18 cellular contexts compared by ENCODE assay signal in genomic region chr2:10054424-10054823, GRCh38. TPM values are rescaled to one million over a fixed set of nuclear protein-coding genes. Genes with fewer than 3 reads are reported as not detected.
"Had no signal": no experiment of that assay in that cellular context is flagged by ENCODE, and none has a peak within 500 bp of the region (broad histone marks: within the 10 kb centered on the region; RNA-seq: fewer than 3 reads in every experiment).

No MANE protein-coding gene starts in this region.

- H3K27me3 ChIP-seq: cardiac muscle cell, colonic mucosa, esophagus squamous epithelium, pancreas, stomach, testis had no signal

- H3K4me3 ChIP-seq: cardiac muscle cell, colonic mucosa, esophagus squamous epithelium, lung, pancreas, stomach, testis had no signal

- H3K9me3 Mint-ChIP-seq: activated naive CD4-positive, alpha-beta T cell treated with anti-CD3 and anti-CD28 coated beads for 36 hours; activated naive CD8-positive, alpha-beta T cell treated with anti-CD3 and anti-CD28 coated beads, Interleukin-2, amount 50 U/mL, for 24 hours; mesothelial cell of epicardium; T-cell had no signal

- H3K4me3 Mint-ChIP-seq: activated naive CD4-positive, alpha-beta T cell treated with anti-CD3 and anti-CD28 coated beads for 36 hours; activated naive CD8-positive, alpha-beta T cell treated with anti-CD3 and anti-CD28 coated beads, Interleukin-2, amount 50 U/mL, for 24 hours; mesothelial cell of epicardium; T-cell had no signal

- H3K36me3 ChIP-seq: colonic mucosa had no signal

- H3K27ac ChIP-seq: cardiac muscle cell, colonic mucosa, esophagus squamous epithelium, testis had no signal

- H3K9me3 ChIP-seq: colonic mucosa, esophagus squamous epithelium, pancreas, stomach, testis had no signal

- DNase-seq: activated CD4-positive, alpha-beta T cell treated with anti-CD3 and anti-CD28 coated beads for 1 hour; activated CD4-positive, alpha-beta T cell treated with anti-CD3 and anti-CD28 coated beads, Interleukin-2, amount 50 U/mL, for 4 hours; activated naive CD4-positive, alpha-beta T cell treated with anti-CD3 and anti-CD28 coated beads for 36 hours; activated naive CD8-positive, alpha-beta T cell treated with anti-CD3 and anti-CD28 coated beads, Interleukin-2, amount 50 U/mL, for 24 hours; activated T-cell treated with anti-CD3 and anti-CD28 coated beads for 4 hours; colonic mucosa; esophagus squamous epithelium; hippocampal formation; stimulated activated CD4-positive, alpha-beta T cell treated with anti-CD3 and anti-CD28 coated beads, Interleukin-12 subunit alpha, Interleukin-12 subunit beta, amount 100 ng/mL, for 4 hours; stimulated activated CD4-positive, alpha-beta T cell treated with anti-CD3 and anti-CD28 coated beads, Interleukin-2, amount 100 ng/mL, for 24 hours; stomach; T-cell; T-helper 9 cell; testis had no signal

- H3K27ac Mint-ChIP-seq: activated naive CD4-positive, alpha-beta T cell treated with anti-CD3 and anti-CD28 coated beads for 36 hours; activated naive CD8-positive, alpha-beta T cell treated with anti-CD3 and anti-CD28 coated beads, Interleukin-2, amount 50 U/mL, for 24 hours; mesothelial cell of epicardium; T-cell had no signal

RNA-seq across cellular contexts. Expression of gene CYS1, which starts 25.8 kb away (rescaled TPM):
- total RNA-seq: activated naive CD4-positive, alpha-beta T cell treated with anti-CD3 and anti-CD28 coated beads for 36 hours; T-cell had no signal
